9 cellular contexts compared by ENCODE assay signal in genomic region chr16:85306793-85307551, GRCh38.
DNase-seq lines count a peak whose midpoint lies in the region; ATAC-seq and TF ChIP-seq lines count a peak whose summit lies in the region.
"Had no signal": no experiment of that assay in that cellular context is flagged by ENCODE, and none has a peak within 500 bp of the region (broad histone marks: within the 10 kb centered on the region; RNA-seq: fewer than 3 reads in every experiment).

No MANE protein-coding gene starts in this region.

- H3K27me3 ChIP-seq in CD4-positive, alpha-beta T cell (ENCODE audit: control insufficient read depth, insufficient read depth, low read length) = no peaks in the 10 kb centered on the region
- H3K27me3 ChIP-seq in HL-60 (ENCODE audit: insufficient read depth, poor library complexity, severe bottlenecking) (no peaks in the 10 kb centered on the region), adrenal gland (no peaks in the 10 kb centered on the region), gastrocnemius medialis (no peaks in the 10 kb centered on the region)

- WGBS in adrenal gland, 4 donors = 83 to 89% (median 85%) methylated on average over 15 to 19 of the region's 19 CpGs

- in situ Hi-C loops in gastrocnemius medialis (cut with MboI; ENCODE audit: low sequenced_read_pairs in 4 of 4) = no loop called here

- no peak for DNase-seq in CD4-positive, alpha-beta T cell
- no peak for DNase-seq in HL-60 (ENCODE audit: low read depth in 1 of 2, low spot score in 1 of 2)
- no peak for DNase-seq in adrenal gland
- no peak for DNase-seq in gastrocnemius medialis
- no peak for DNase-seq in dedifferentiated amniotic fluid mesenchymal stem cell (ENCODE audit: extremely low spot score)
- no peak for DNase-seq in OCI-M2 (lab: John Stamatoyannopoulos, UW; ENCODE audit: unreplicated experiment)

- no peaks in the 10 kb centered on the region for H3K9me3 ChIP-seq in CD4-positive, alpha-beta T cell (ENCODE audit: control insufficient read depth, low read length)
- H3K9me3 ChIP-seq in adrenal gland (replicated peaks in 1 of 3) = no peaks in the 10 kb centered on the region
- no peaks in the 10 kb centered on the region for H3K9me3 ChIP-seq in gastrocnemius medialis

- peak overlapping the region; percentile 11 for H3K4me3 Mint-ChIP-seq in CD4-positive, alpha-beta T cell
- H3K4me3 Mint-ChIP-seq: central memory CD8-positive, alpha-beta T cell; natural killer cell had no signal

- H3K27ac ChIP-seq in CD4-positive, alpha-beta T cell (ENCODE audit: low read depth, low read length) = no peak overlapping the region
- H3K27ac ChIP-seq in HL-60 (replicated peaks) (peak overlapping the region; percentile 74), adrenal gland (peak overlapping the region in 4 of 5 donors; percentile 11 to 82 (median 62)), gastrocnemius medialis (peak overlapping the region; percentile 71 to 92 (median 80))

- H3K4me3 ChIP-seq in HL-60 (replicated peaks; ENCODE audit: insufficient read depth, low read length) = no peak overlapping the region
- H3K4me3 ChIP-seq in adrenal gland = no peak overlapping the region
- no peak overlapping the region for H3K4me3 ChIP-seq in gastrocnemius medialis

- intact Hi-C loops in CD4-positive, alpha-beta T cell (cut with DNase I, micrococcal nuclease) = loop anchor here in 1 of 2 experiments (2.0 kb wide), 1 partner anchor 306 kb away; the partner anchor contains the start of gene GSE1
- intact Hi-C loops in adrenal gland (cut with DNase I) (no loop called here), gastrocnemius medialis (cut with DNase I; ENCODE audit: low total_unique reads) (no loop called here)

- no peak for TF ChIP-seq POLR2A in adrenal gland (IDR thresholded peaks at IDR 0.05)
- TF ChIP-seq POLR2A in gastrocnemius medialis (IDR thresholded peaks at IDR 0.05) = no peak

- no peaks in the 10 kb centered on the region for H3K27me3 Mint-ChIP-seq in CD4-positive, alpha-beta T cell

- H3K36me3 ChIP-seq in adrenal gland (replicated peaks in 1 of 2) (no peaks in the 10 kb centered on the region), gastrocnemius medialis (no peaks in the 10 kb centered on the region)

- ATAC-seq in CD4-positive, alpha-beta T cell (ENCODE audit: poor library complexity) = no peak
- ATAC-seq in gastrocnemius medialis = no peak
- no peak for ATAC-seq in GM19467 (IDR thresholded peaks at IDR 0.05; ENCODE audit: unreplicated experiment)

- CTCF ChIA-PET in CD4-positive, alpha-beta T cell (lab: Charles Lee) = interaction anchor here (0.6 to 1.9 kb wide), 3 partner anchors 114 to 321 kb away, joined by 3 to 7 read pairs (median 6); no protein-coding TSS in a partner anchor

- peaks cover 69% of the 10 kb centered on the region for H3K4me1 Mint-ChIP-seq in CD4-positive, alpha-beta T cell (ENCODE audit: low read depth)

- no peak for TF ChIP-seq CTCF in CD4-positive, alpha-beta T cell (IDR thresholded peaks at IDR 0.05)
- TF ChIP-seq CTCF in HL-60 (IDR thresholded peaks at IDR 0.05; ENCODE audit: insufficient read depth, low read length) (no peak), adrenal gland (IDR thresholded peaks at IDR 0.05) (no peak), gastrocnemius medialis (IDR thresholded peaks at IDR 0.05 in 4 of 5, conservative IDR thresholded peaks at IDR 0.05 in 1 of 5) (no peak)

- H3K9me3 Mint-ChIP-seq in CD4-positive, alpha-beta T cell = no peaks in the 10 kb centered on the region
- H3K9me3 Mint-ChIP-seq: central memory CD8-positive, alpha-beta T cell; natural killer cell had no signal

- H3K4me1 ChIP-seq in adrenal gland (replicated peaks in 1 of 2) (peaks cover 51 to 82% of the 10 kb centered on the region in 2 donors), gastrocnemius medialis (peaks cover 64 to 75% of the 10 kb centered on the region in 2 donors)

- no peaks in the 10 kb centered on the region for H3K36me3 Mint-ChIP-seq in CD4-positive, alpha-beta T cell (ENCODE audit: low read depth)
- H3K36me3 Mint-ChIP-seq: natural killer cell had no signal

- POLR2A ChIA-PET in CD4-positive, alpha-beta T cell (lab: Charles Lee) = interaction anchor here (1.0 to 2.5 kb wide), 4 partner anchors 16 to 28 kb away, joined by 3 to 9 read pairs (median 5); no protein-coding TSS in a partner anchor

- peak overlapping the region; percentile 86 for H3K27ac Mint-ChIP-seq in CD4-positive, alpha-beta T cell
